20 cellular contexts compared by ENCODE assay signal in the genomic region with DNA sequence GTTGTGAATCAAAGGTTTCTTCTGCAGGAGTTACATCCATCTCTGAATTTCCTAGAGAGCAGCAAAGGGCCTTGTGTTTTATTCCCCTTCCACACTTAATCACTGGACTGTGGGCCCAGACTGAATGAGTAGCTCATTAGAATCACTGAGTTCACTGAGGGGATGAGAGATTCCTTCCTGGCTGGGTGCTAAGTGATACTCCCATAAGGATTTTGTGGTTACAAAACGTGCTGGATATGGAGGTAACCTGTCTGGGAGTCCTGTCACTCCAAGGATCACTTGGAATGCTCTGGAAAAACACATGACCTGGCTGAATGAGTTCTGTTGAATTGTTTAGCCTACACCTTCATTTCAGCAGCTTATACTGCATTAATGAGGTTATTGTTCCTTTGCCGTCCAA.
"Had no signal": no experiment of that assay in that cellular context is flagged by ENCODE, and none has a peak within 500 bp of the region (broad histone marks: within the 10 kb centered on the region; RNA-seq: fewer than 3 reads in every experiment).

No MANE protein-coding gene starts in this region.

- H3K36me3 Mint-ChIP-seq: activated naive CD4-positive, alpha-beta T cell treated with anti-CD3 and anti-CD28 coated beads, Interleukin-2, amount 50 U/mL, for 72 hours had no signal

- H3K4me1 ChIP-seq: adrenal gland, parathyroid adenoma, transverse colon, uterus had no signal

- H3K27me3 Mint-ChIP-seq: effector memory CD8-positive, alpha-beta T cell had no signal

- H2AFZ ChIP-seq: parathyroid adenoma had no signal

- H3K27ac ChIP-seq: adrenal gland, parathyroid adenoma, transverse colon, uterus had no signal

- H3K27ac Mint-ChIP-seq: activated CD4-positive, alpha-beta T cell treated with anti-CD3 and anti-CD28 coated beads, Interleukin-2, amount 10 ng/mL, durations not matched to agents 7 days and 5 days; activated CD8-positive, alpha-beta T cell treated with anti-CD3 and anti-CD28 coated beads, Interleukin-2, amount 10 ng/mL, durations not matched to agents 7 days and 5 days; activated naive CD4-positive, alpha-beta T cell treated with anti-CD3 and anti-CD28 coated beads, Interleukin-2, amount 50 U/mL, for 72 hours had no signal

- H3K79me2 ChIP-seq: parathyroid adenoma had no signal

- H3K4me3 Mint-ChIP-seq: activated CD4-positive, alpha-beta T cell treated with anti-CD3 and anti-CD28 coated beads, Interleukin-2, amount 10 ng/mL, durations not matched to agents 7 days and 5 days; activated CD8-positive, alpha-beta T cell treated with anti-CD3 and anti-CD28 coated beads, Interleukin-2, amount 10 ng/mL, durations not matched to agents 7 days and 5 days; activated T-cell treated with anti-CD3 and anti-CD28 coated beads, Interleukin-2, amount 50 U/mL, for 4 hours; effector memory CD8-positive, alpha-beta T cell; naive thymus-derived CD8-positive, alpha-beta T cell had no signal

- DNase-seq: activated CD4-positive, alpha-beta T cell treated with anti-CD3 and anti-CD28 coated beads, Interleukin-2, amount 10 ng/mL, durations not matched to agents 7 days and 5 days; activated CD8-positive, alpha-beta memory T cell treated with anti-CD3 and anti-CD28 coated beads, Interleukin-2, amount 50 U/mL, for 4 hours; activated CD8-positive, alpha-beta T cell treated with anti-CD3 and anti-CD28 coated beads, Interleukin-2, amount 10 ng/mL, durations not matched to agents 7 days and 5 days; activated T-cell treated with anti-CD3 and anti-CD28 coated beads, Interleukin-2, amount 50 U/mL, for 4 hours; adrenal gland; dermis blood vessel endothelial cell; effector memory CD8-positive, alpha-beta T cell; mesenchymal stem cell; naive thymus-derived CD8-positive, alpha-beta T cell; stimulated activated CD4-positive, alpha-beta T cell treated with anti-CD3 and anti-CD28 coated beads, Interleukin-12 subunit alpha, Interleukin-12 subunit beta, amount 100 ng/mL, for 4 hours; stimulated activated CD4-positive, alpha-beta T cell treated with anti-CD3 and anti-CD28 coated beads, Interleukin-1b, Interleukin-23, amount 100 ng/mL, for 48 hours; stimulated activated CD8-positive, alpha-beta memory T cell treated with anti-CD3 and anti-CD28 coated beads, Interleukin-4, amount 100 ng/mL, for 48 hours; stimulated activated naive CD4-positive, alpha-beta T cell treated with Interleukin-2 at 50 U/mL for 16 hours; T-helper 1 cell; T1000; transverse colon; uterus had no signal

- H3K9me3 ChIP-seq: adrenal gland, transverse colon, uterus had no signal

- ATAC-seq: activated CD4-positive, CD25-positive, alpha-beta regulatory T cell treated with anti-CD3 and anti-CD28 coated beads, Interleukin-2, amount 50 U/mL, for 24 hours; activated CD8-positive, alpha-beta T cell treated with anti-CD3 and anti-CD28 coated beads, Interleukin-2, amount 10 ng/mL, durations not matched to agents 7 days and 5 days; activated naive CD4-positive, alpha-beta T cell treated with anti-CD3 and anti-CD28 coated beads, Interleukin-2, amount 50 U/mL, for 72 hours; activated T-cell treated with anti-CD3 and anti-CD28 coated beads, Interleukin-2, amount 50 U/mL, for 4 hours; effector memory CD8-positive, alpha-beta T cell; naive thymus-derived CD8-positive, alpha-beta T cell had no signal

- H3K9ac ChIP-seq: parathyroid adenoma had no signal

- H3K27me3 ChIP-seq: adrenal gland, transverse colon, uterus had no signal

- H3K9me3 Mint-ChIP-seq: activated CD4-positive, alpha-beta T cell treated with anti-CD3 and anti-CD28 coated beads, Interleukin-2, amount 10 ng/mL, durations not matched to agents 7 days and 5 days; activated T-cell treated with anti-CD3 and anti-CD28 coated beads, Interleukin-2, amount 50 U/mL, for 4 hours had no signal

- H3K4me1 Mint-ChIP-seq: activated CD4-positive, alpha-beta T cell treated with anti-CD3 and anti-CD28 coated beads, Interleukin-2, amount 10 ng/mL, durations not matched to agents 7 days and 5 days; naive thymus-derived CD8-positive, alpha-beta T cell had no signal
